ENCODE assay signal across 14 cellular contexts in the genomic region with DNA sequence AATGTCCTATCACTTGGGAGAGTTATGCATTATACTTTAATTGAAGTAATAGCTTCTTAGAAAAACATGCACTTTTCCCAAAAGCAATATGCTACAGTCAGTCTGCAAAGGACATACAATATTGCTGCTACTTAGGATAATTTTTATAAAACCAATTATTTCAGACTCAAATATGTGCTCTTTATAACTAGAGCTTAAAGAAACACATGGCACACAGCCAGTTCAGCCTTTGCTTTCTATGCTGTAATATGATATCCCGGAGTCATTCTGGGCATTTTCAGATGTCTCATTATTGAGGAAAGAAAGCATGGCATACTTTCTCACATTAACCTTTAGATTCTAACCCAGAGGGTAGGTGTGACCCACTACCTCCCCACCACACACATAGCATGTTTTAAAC. TPM values are rescaled to one million over a fixed set of nuclear protein-coding genes. Genes with fewer than 3 reads are reported as not detected.
A peak's percentile ranks its signal among the peaks of the same experiment; 100 is the strongest.
DNase-seq lines count a peak whose midpoint lies in the region; ATAC-seq and TF ChIP-seq lines count a peak whose summit lies in the region.
"Had no signal": no experiment of that assay in that cellular context is flagged by ENCODE, and none has a peak within 500 bp of the region (broad histone marks: within the 10 kb centered on the region; RNA-seq: fewer than 3 reads in every experiment).

No MANE protein-coding gene starts in this region.

- H3K4me3 ChIP-seq in LNCaP clone FGC (ENCODE audit: low read depth, low read length) (no peak overlapping the region), RWPE2 (ENCODE audit: severe bottlenecking) (no peak overlapping the region), fibroblast of villous mesenchyme (ENCODE audit: low read depth, low read length) (no peak overlapping the region)
- H3K4me3 ChIP-seq: heart left ventricle, PC-9 had no signal

- ATAC-seq in RWPE2 (ENCODE audit: low read depth) (peak; percentile 53; the same call in 1 of the 3 replicates), HG02642 (IDR thresholded peaks at IDR 0.05; ENCODE audit: poor library complexity, unreplicated experiment) (no peak)
- ATAC-seq: heart left ventricle, sciatic nerve had no signal

- H3K9me3 Mint-ChIP-seq in Calu3 (ENCODE audit: low read depth, unreplicated experiment) = no peaks in the 10 kb centered on the region

- CTCF ChIA-PET in Calu3 (lab: Charles Lee) = interaction anchor here (0.6 to 1.2 kb wide), 5 partner anchors 13 to 222 kb away, joined by 3 to 4 read pairs (median 4); a partner anchor contains a TSS

- H3K4me1 Mint-ChIP-seq in Calu3 (ENCODE audit: low read depth, unreplicated experiment) = peaks cover 25% of the 10 kb centered on the region

- no peaks in the 10 kb centered on the region for H3K9me3 ChIP-seq in RWPE2 (ENCODE audit: severe bottlenecking)
- H3K9me3 ChIP-seq: heart left ventricle had no signal

- no peaks in the 10 kb centered on the region for H3K36me3 Mint-ChIP-seq in Calu3 (ENCODE audit: insufficient read depth, unreplicated experiment)

- no peak overlapping the region for H3K27ac Mint-ChIP-seq in Calu3 (ENCODE audit: unreplicated experiment)

- H3K36me3 ChIP-seq in RWPE2 (ENCODE audit: low read depth) = no peaks in the 10 kb centered on the region
- H3K36me3 ChIP-seq: heart left ventricle had no signal

- H3K4me1 ChIP-seq in RWPE2 (ENCODE audit: insufficient read depth, poor library complexity, severe bottlenecking) = peaks cover 5% of the 10 kb centered on the region
- H3K4me1 ChIP-seq: heart left ventricle had no signal

- no TSS peak for BruUV-seq in Calu3 (replicated peaks; lab: Mats Ljungman, UMichigan)

- no peak overlapping the region for H3K4me3 Mint-ChIP-seq in Calu3 (ENCODE audit: low read depth, unreplicated experiment)

- H3K27ac ChIP-seq in RWPE2 (ENCODE audit: poor library complexity, severe bottlenecking) = no peak overlapping the region
- H3K27ac ChIP-seq: heart left ventricle, PC-9 had no signal

- peak; percentile 23 for DNase-seq in Calu3
- DNase-seq in LNCaP clone FGC (ENCODE audit: low read depth) = peak; percentile 14
- DNase-seq in RWPE2 (ENCODE audit: low spot score) = no peak
- DNase-seq in fibroblast of villous mesenchyme (ENCODE audit: low read depth) = peak; percentile 45
- no peak for DNase-seq in stimulated activated CD4-positive, alpha-beta T cell treated with anti-CD3 and anti-CD28 coated beads, Interleukin-1b, Interleukin-23, amount 100 ng/mL, for 48 hours
- no peak for DNase-seq in NCI-H128 (lab: John Stamatoyannopoulos, UW; ENCODE audit: unreplicated experiment)
- no peak for DNase-seq in activated effector memory CD4-positive, alpha-beta T cell treated with anti-CD3 and anti-CD28 coated beads, Interleukin-2, amount 50 U/mL, for 16 hours
- DNase-seq: activated T-cell treated with anti-CD3 and anti-CD28 coated beads, Interleukin-2, amount 50 U/mL, for 1 hour; caudate nucleus; heart left ventricle; midbrain had no signal

- H3K27me3 Mint-ChIP-seq in Calu3 (ENCODE audit: unreplicated experiment) = no peaks in the 10 kb centered on the region

- no peaks in the 10 kb centered on the region for H3K27me3 ChIP-seq in RWPE2 (ENCODE audit: insufficient read depth, poor library complexity, severe bottlenecking)
- H3K27me3 ChIP-seq: heart left ventricle had no signal

- intact Hi-C loops in Calu3 (cut with micrococcal nuclease; ENCODE audit: unreplicated experiment) = no loop called here

- TF ChIP-seq CTCF in Calu3 (IDR thresholded peaks at IDR 0.05; ENCODE audit: unreplicated experiment) = no peak
- TF ChIP-seq CTCF in LNCaP clone FGC (IDR thresholded peaks at IDR 0.05; ENCODE audit: control insufficient read depth, extremely low read depth, insufficient read depth) = no peak
- no peak for TF ChIP-seq CTCF in RWPE2 (IDR thresholded peaks at IDR 0.05; ENCODE audit: poor library complexity, severe bottlenecking)
- no peak for TF ChIP-seq CTCF in fibroblast of villous mesenchyme (IDR thresholded peaks at IDR 0.05; ENCODE audit: insufficient read depth, low read depth, low read length)

RNA-seq across cellular contexts. Expression of a gene that starts 12.3 kb away (rescaled TPM):
- total RNA-seq in Calu3 (2022) (0.44 and 1.8 TPM in 2 replicates), fibroblast of villous mesenchyme (under 0.01 and 0.64 TPM in 2 replicates)
- total RNA-seq: PC-9 had no signal

Comparison
In these comparisons a context has a peak if more than half of its experiments do, and no peak if none do; other contexts are left out.
1. DNase-seq: peak in Calu3 (single experiment), LNCaP clone FGC (single experiment) and fibroblast of villous mesenchyme (single experiment); none in RWPE2 (single experiment), stimulated activated CD4-positive, alpha-beta T cell treated with anti-CD3 and anti-CD28 coated beads, Interleukin-1b, Interleukin-23, amount 100 ng/mL, for 48 hours (single experiment), NCI-H128 (single experiment) and activated effector memory CD4-positive, alpha-beta T cell treated with anti-CD3 and anti-CD28 coated beads, Interleukin-2, amount 50 U/mL, for 16 hours (single experiment).